8 cellular contexts compared by ENCODE assay signal in the genomic region with DNA sequence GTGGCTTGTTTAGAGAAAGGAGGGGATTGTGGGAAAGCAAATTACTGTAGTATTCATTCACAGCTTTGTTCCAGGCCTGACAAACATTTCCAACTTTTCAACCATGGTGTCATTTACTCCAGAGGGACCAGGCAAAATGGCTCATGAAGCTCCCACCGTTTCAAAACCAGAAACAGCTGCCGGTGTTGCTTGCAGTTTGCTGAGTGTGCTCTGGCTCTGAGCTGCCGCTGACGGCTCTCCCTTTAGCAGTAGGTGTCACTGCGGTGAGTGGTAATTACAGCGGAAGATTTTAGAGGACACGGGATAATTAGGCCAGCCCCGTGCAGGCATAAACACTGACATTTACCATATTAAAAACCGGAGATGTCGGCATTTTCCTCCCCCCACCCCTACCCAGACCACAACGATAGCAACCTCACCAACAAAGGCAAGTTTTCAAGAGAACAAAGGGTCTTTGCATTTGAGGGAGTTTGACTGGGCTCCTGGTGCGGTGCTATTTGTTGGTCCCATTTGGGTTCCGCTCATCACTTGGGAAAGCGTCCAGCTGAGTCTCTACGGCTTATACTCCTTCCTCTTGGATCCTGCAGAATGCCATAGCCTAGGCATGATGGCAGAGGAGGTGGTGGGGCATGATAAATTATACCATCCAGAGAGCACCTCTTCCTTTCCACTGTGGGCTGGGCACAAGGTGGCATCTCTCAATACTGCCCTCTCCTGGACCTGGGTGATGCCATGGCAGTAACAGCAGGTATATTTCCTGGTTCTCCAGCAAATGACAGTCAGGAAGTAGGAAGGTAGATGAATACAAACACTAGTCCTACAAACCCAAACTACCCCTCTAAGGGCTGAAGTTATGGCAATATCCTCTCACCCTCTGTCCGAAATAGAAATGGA.
A peak's percentile ranks its signal among the peaks of the same experiment; 100 is the strongest.
DNase-seq lines count a peak whose midpoint lies in the region; ATAC-seq and TF ChIP-seq lines count a peak whose summit lies in the region.

No MANE protein-coding gene starts in this region.

- in situ Hi-C loops in IMR-90 (cut with MboI; ENCODE audit: low sequenced_read_pairs), result no loop called here

- ATAC-seq in IMR-90 (ENCODE audit: low read depth), result no peak
- no peak for ATAC-seq in GM21825 (IDR thresholded peaks at IDR 0.05; ENCODE audit: unreplicated experiment)
- ATAC-seq in stimulated activated naive CD8-positive, alpha-beta T cell treated with anti-CD3 and anti-CD28 coated beads, Interleukin-15, Interleukin-2, amounts not matched to agents 100 U/mL and 50 U/mL, for 24 hours, result no peak
- no peak for ATAC-seq in GM19351 (IDR thresholded peaks at IDR 0.05; ENCODE audit: unreplicated experiment)

- 11% methylated on average over 1 of the region's 16 CpGs; no CpG with 5 or more reads in 1 of the 2 experiments for WGBS in IMR-90 (ENCODE audit: extremely low coverage in 2 of 2, insufficient read length in 1 of 2), 2 experiments

- H3K4me3 ChIP-seq in Caco-2 (ENCODE audit: low read depth, low read length) (no peak overlapping the region), IMR-90 (ENCODE audit: insufficient read depth, low read depth, low read length) (no peak overlapping the region), iPS-20b (ENCODE audit: low read length) (peak overlapping the region; percentile 50)

- no peak overlapping the region for H3K18ac ChIP-seq in IMR-90 (ENCODE audit: low read depth, low read length)

- no peaks in the 10 kb centered on the region for H4K20me1 ChIP-seq in IMR-90 (ENCODE audit: insufficient read depth, low read length)

- no peak overlapping the region for H3K9ac ChIP-seq in IMR-90 (ENCODE audit: low read depth, low read length)
- 0 out of 2 replicates have a peak overlapping the region, but pooled peaks have one; percentile 12 for H3K9ac ChIP-seq in iPS-20b (ENCODE audit: low read depth, low read length)

- no peak overlapping the region for H3K23ac ChIP-seq in IMR-90 (ENCODE audit: low read depth, low read length)

- H4K91ac ChIP-seq in IMR-90 (ENCODE audit: insufficient read depth, low read depth, low read length), result no peak overlapping the region

- no peak overlapping the region for H2BK20ac ChIP-seq in IMR-90 (ENCODE audit: low read depth, low read length)

- no peaks in the 10 kb centered on the region for H3K79me1 ChIP-seq in IMR-90 (ENCODE audit: low read depth in 1 of 2, low read length in 2 of 2)

- H3K4me3 Mint-ChIP-seq in Caco-2 (ENCODE audit: unreplicated experiment), result no peak overlapping the region
- H3K4me3 Mint-ChIP-seq in activated T-helper 2 cell treated with anti-CD3 and anti-CD28 coated beads, Interferon-gamma antibody, Interleukin-2, Interleukin-4, amounts not matched to agents 10 μg/mL and 5 μg/mL and 100 μg/mL, durations not matched to agents 14 hours and 24 hours and 36 hours (ENCODE audit: low read depth), result no peak overlapping the region

- no peak overlapping the region for H2BK5ac ChIP-seq in IMR-90 (ENCODE audit: low read depth, low read length, poor library complexity, severe bottlenecking)

- no peak overlapping the region for H3K14ac ChIP-seq in IMR-90 (replicated peaks; ENCODE audit: low read depth, low read length)

- no peak for TF ChIP-seq RAD21 in IMR-90 (IDR thresholded peaks at IDR 0.05; ENCODE audit: low read length)

- H4K5ac ChIP-seq in IMR-90 (ENCODE audit: low read depth, low read length), result no peak overlapping the region

- BruUV-seq in Caco-2 (replicated peaks; lab: Mats Ljungman, UMichigan), result no TSS peak
- BruUV-seq in IMR-90 (replicated peaks; lab: Mats Ljungman, UMichigan), result no TSS peak

- no peak overlapping the region for H3K4ac ChIP-seq in IMR-90 (ENCODE audit: low read depth, low read length)

- no peaks in the 10 kb centered on the region for H3K9me1 ChIP-seq in IMR-90 (ENCODE audit: insufficient read depth, low read length)

- H2AFZ ChIP-seq in IMR-90 (replicated peaks; ENCODE audit: low read length, poor library complexity), result no peak overlapping the region

- H3K4me2 ChIP-seq in IMR-90 (ENCODE audit: low read depth, low read length), result no peak overlapping the region

- H2AK5ac ChIP-seq in IMR-90 (ENCODE audit: low read depth, low read length), result no peak overlapping the region

- H3K4me1 Mint-ChIP-seq in Caco-2 (ENCODE audit: low read depth, unreplicated experiment), result no peaks in the 10 kb centered on the region
- H3K4me1 Mint-ChIP-seq in activated T-helper 2 cell treated with anti-CD3 and anti-CD28 coated beads, Interferon-gamma antibody, Interleukin-2, Interleukin-4, amounts not matched to agents 10 μg/mL and 5 μg/mL and 100 μg/mL, durations not matched to agents 14 hours and 24 hours and 36 hours (ENCODE audit: low read depth), result no peaks in the 10 kb centered on the region

- H2BK15ac ChIP-seq in IMR-90 (ENCODE audit: low read depth, low read length), result no peak overlapping the region

- CTCF ChIA-PET in Caco-2 (lab: Charles Lee), result interaction anchor here (0.6 kb wide), 1 partner anchor 351 kb away, joined by 3 read pairs; no protein-coding TSS in a partner anchor
- CTCF ChIA-PET in IMR-90 (lab: Yijun Ruan, JAX), result no interaction called here

- H3K27ac ChIP-seq in IMR-90 (ENCODE audit: insufficient read depth, low read length) (no peak overlapping the region), iPS-20b (ENCODE audit: low read length) (no peak overlapping the region)

- no peak overlapping the region for H4K8ac ChIP-seq in IMR-90 (ENCODE audit: low read depth in 2 of 2, low read length in 2 of 2)

- dilution Hi-C loops in IMR-90 (cut with HindIII; ENCODE audit: low sequenced_read_pairs, unreplicated experiment), result no loop called here

- no peaks in the 10 kb centered on the region for H3K9me3 Mint-ChIP-seq in Caco-2 (ENCODE audit: unreplicated experiment)
- no peaks in the 10 kb centered on the region for H3K9me3 Mint-ChIP-seq in activated T-helper 2 cell treated with anti-CD3 and anti-CD28 coated beads, Interferon-gamma antibody, Interleukin-2, Interleukin-4, amounts not matched to agents 10 μg/mL and 5 μg/mL and 100 μg/mL, durations not matched to agents 14 hours and 24 hours and 36 hours

- H3K4me1 ChIP-seq in Caco-2, result peaks cover 15% of the 10 kb centered on the region; the same call in 1 of the 2 replicates
- no peaks in the 10 kb centered on the region for H3K4me1 ChIP-seq in IMR-90 (ENCODE audit: control insufficient read depth, insufficient read depth, low read length)
- 0 out of 2 replicates have a peak, but pooled peaks cover 6% of the 10 kb centered on the region for H3K4me1 ChIP-seq in iPS-20b (ENCODE audit: insufficient read depth, low read length)

- no peak overlapping the region for H2BK120ac ChIP-seq in IMR-90 (ENCODE audit: low read depth, low read length)

- H3K9me3 ChIP-seq in Caco-2 (no peaks in the 10 kb centered on the region), IMR-90 (ENCODE audit: control insufficient read depth, insufficient read depth, low read length) (no peaks in the 10 kb centered on the region; the same call in 1 of the 2 replicates), iPS-20b (ENCODE audit: insufficient read depth, low read depth, low read length) (no peaks in the 10 kb centered on the region)

- H3K36me3 Mint-ChIP-seq in Caco-2 (ENCODE audit: insufficient read depth, unreplicated experiment), result no peaks in the 10 kb centered on the region
- no peaks in the 10 kb centered on the region for H3K36me3 Mint-ChIP-seq in activated T-helper 2 cell treated with anti-CD3 and anti-CD28 coated beads, Interferon-gamma antibody, Interleukin-2, Interleukin-4, amounts not matched to agents 10 μg/mL and 5 μg/mL and 100 μg/mL, durations not matched to agents 14 hours and 24 hours and 36 hours (ENCODE audit: low read depth)

- no peaks in the 10 kb centered on the region for H3K36me3 ChIP-seq in Caco-2 (ENCODE audit: control insufficient read depth, insufficient read depth, low read length)
- H3K36me3 ChIP-seq in IMR-90 (ENCODE audit: control insufficient read depth, insufficient read depth, low read length), result no peaks in the 10 kb centered on the region
- no peaks in the 10 kb centered on the region for H3K36me3 ChIP-seq in iPS-20b (ENCODE audit: insufficient read depth, low read depth, low read length)

- POLR2A ChIA-PET in Caco-2 (lab: Charles Lee) (no interaction called here), IMR-90 (lab: Charles Lee; ENCODE audit: unreplicated experiment) (no interaction called here)

- no peak for TF ChIP-seq POLR2A in IMR-90 (IDR thresholded peaks at IDR 0.05; ENCODE audit: low read depth, low read length)

- H3K27me3 ChIP-seq in Caco-2 (replicated peaks; ENCODE audit: control insufficient read depth, insufficient read depth, low read length) (no peaks in the 10 kb centered on the region), IMR-90 (ENCODE audit: control insufficient read depth, insufficient read depth, low read length) (peaks cover 28% of the 10 kb centered on the region), iPS-20b (ENCODE audit: insufficient read depth, low read length) (no peaks in the 10 kb centered on the region)

- no peak overlapping the region for H2AK9ac ChIP-seq in IMR-90 (replicated peaks; ENCODE audit: low read depth, low read length, poor library complexity)

- intact Hi-C loops in Caco-2 (cut with micrococcal nuclease; ENCODE audit: unreplicated experiment) (no loop called here), IMR-90 (cut with micrococcal nuclease) (no loop called here)
- intact Hi-C loops in activated T-helper 2 cell treated with anti-CD3 and anti-CD28 coated beads, Interferon-gamma antibody, Interleukin-2, Interleukin-4, amounts not matched to agents 10 μg/mL and 5 μg/mL and 100 μg/mL, durations not matched to agents 14 hours and 24 hours and 36 hours (cut with micrococcal nuclease), result no loop called here

- DNase-seq in Caco-2, result peak in 1 of 2 experiments; percentile 11
- no peak for DNase-seq in IMR-90
- DNase-seq in SK-N-DZ (ENCODE audit: low spot score), result peak; percentile 39
- DNase-seq in stimulated activated naive CD8-positive, alpha-beta T cell treated with anti-CD3 and anti-CD28 coated beads, Interleukin-15, Interleukin-2, amounts not matched to agents 100 U/mL and 50 U/mL, for 24 hours, result no peak
- no peak for DNase-seq in activated T-helper 2 cell treated with anti-CD3 and anti-CD28 coated beads, Interferon-gamma antibody, Interleukin-2, Interleukin-4, amounts not matched to agents 10 μg/mL and 5 μg/mL and 100 μg/mL, durations not matched to agents 14 hours and 24 hours and 36 hours (ENCODE audit: low spot score)

- H3K27ac Mint-ChIP-seq in Caco-2 (ENCODE audit: unreplicated experiment), result no peak overlapping the region
- no peak overlapping the region for H3K27ac Mint-ChIP-seq in activated T-helper 2 cell treated with anti-CD3 and anti-CD28 coated beads, Interferon-gamma antibody, Interleukin-2, Interleukin-4, amounts not matched to agents 10 μg/mL and 5 μg/mL and 100 μg/mL, durations not matched to agents 14 hours and 24 hours and 36 hours

- H3K56ac ChIP-seq in IMR-90 (ENCODE audit: extremely low read depth, insufficient read depth, low read length), result no peak overlapping the region

- TF ChIP-seq CTCF in Caco-2 (IDR thresholded peaks at IDR 0.05; ENCODE audit: insufficient read depth in 1 of 2, low read depth in 1 of 2, low read length in 1 of 2, severe bottlenecking in 1 of 2, unreplicated experiment in 1 of 2) (peak; percentile 23 to 32), IMR-90 (conservative IDR thresholded peaks at IDR 0.05; ENCODE audit: low read depth, low read length) (peak; percentile 26; the same call in 1 of the 2 replicates)

- peaks cover 3% of the 10 kb centered on the region for H3K27me3 Mint-ChIP-seq in Caco-2 (ENCODE audit: insufficient read depth, unreplicated experiment)
- no peaks in the 10 kb centered on the region for H3K27me3 Mint-ChIP-seq in activated T-helper 2 cell treated with anti-CD3 and anti-CD28 coated beads, Interferon-gamma antibody, Interleukin-2, Interleukin-4, amounts not matched to agents 10 μg/mL and 5 μg/mL and 100 μg/mL, durations not matched to agents 14 hours and 24 hours and 36 hours (ENCODE audit: low read depth)
